20 cellular contexts compared by ENCODE assay signal in the genomic region with DNA sequence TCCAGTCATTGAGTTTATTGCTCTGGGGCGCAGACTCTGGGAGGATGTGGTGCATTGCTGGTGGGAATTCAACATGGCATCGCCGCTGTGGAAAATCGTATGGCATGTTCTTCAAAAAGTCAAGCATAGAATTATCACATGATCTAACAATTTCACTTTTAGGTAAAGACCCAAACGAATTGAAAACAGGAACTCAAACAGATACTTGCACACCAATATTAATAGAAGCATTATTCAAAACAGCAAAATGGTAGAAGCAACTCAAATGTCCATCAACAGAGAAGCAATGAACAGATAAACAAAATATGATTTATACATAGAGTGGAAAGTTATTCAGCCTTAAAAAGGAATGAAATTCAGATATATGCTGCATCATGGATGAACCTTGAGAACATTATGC. TPM values are rescaled to one million over a fixed set of nuclear protein-coding genes. Genes with fewer than 3 reads are reported as not detected.
DNase-seq lines count a peak whose midpoint lies in the region; ATAC-seq, FAIRE-seq and TF ChIP-seq lines count a peak whose summit lies in the region.
"Had no signal": no experiment of that assay in that cellular context is flagged by ENCODE, and none has a peak within 500 bp of the region (broad histone marks: within the 10 kb centered on the region; RNA-seq: fewer than 3 reads in every experiment).

No MANE protein-coding gene starts in this region.

- no peaks in the 10 kb centered on the region for H3K4me1 ChIP-seq in CD8-positive, alpha-beta T cell (ENCODE audit: insufficient read depth, low read length)

- H3K27me3 Mint-ChIP-seq in IgD-negative memory B cell = peaks cover 2% of the 10 kb centered on the region
- H3K27me3 Mint-ChIP-seq in CD8-positive, alpha-beta T cell (ENCODE audit: low read depth) = no peaks in the 10 kb centered on the region

- in situ Hi-C loops in ACHN (cut with HindIII; ENCODE audit: low pct_ligation_motif_present, low pct_unique_long_range_greater_than_20kb, low sequenced_read_pairs) = no loop called here

- peaks cover 0 to 3% (median 1%) of the 10 kb centered on the region in 3 donors for H3K9me3 Mint-ChIP-seq in IgD-negative memory B cell
- no peaks in the 10 kb centered on the region for H3K9me3 Mint-ChIP-seq in CD8-positive, alpha-beta T cell
- H3K9me3 Mint-ChIP-seq: CD4-positive, alpha-beta memory T cell; GM23338 had no signal

- DNase-seq in GM12892 (ENCODE audit: insufficient read length) (no peak), mesenteric fat pad (ENCODE audit: low spot score) (peak; percentile 16), ACHN (no peak), NCI-H1105 (lab: John Stamatoyannopoulos, UW) (no peak)
- DNase-seq in CD8-positive, alpha-beta T cell = no peak
- DNase-seq: Calu3; CD4-positive, alpha-beta memory T cell; DMS79 treated with DMSO at 0.1 percent for 48 hours; GF-D8 had no signal

- H3K36me3 ChIP-seq in CD8-positive, alpha-beta T cell (ENCODE audit: insufficient read depth, low read length) = no peaks in the 10 kb centered on the region

- peak overlapping the region in 2 of 3 donors; percentile 26 to 93 for H3K27ac Mint-ChIP-seq in IgD-negative memory B cell
- no peak overlapping the region for H3K27ac Mint-ChIP-seq in CD8-positive, alpha-beta T cell
- H3K27ac Mint-ChIP-seq: CD4-positive, alpha-beta memory T cell; GM23338 had no signal

- TF ChIP-seq POLR2A in GM12892 (IDR thresholded peaks at IDR 0.05; ENCODE audit: low read depth, low read length) = no peak

- TF ChIP-seq CTCF in CD8-positive, alpha-beta T cell (IDR thresholded peaks at IDR 0.05) = no peak

- FAIRE-seq in GM12892 (lab: Jason Lieb, UNC) = peak; percentile 86
- FAIRE-seq: H54 had no signal

- no peaks in the 10 kb centered on the region for H3K36me3 Mint-ChIP-seq in IgD-negative memory B cell
- no peaks in the 10 kb centered on the region for H3K36me3 Mint-ChIP-seq in CD8-positive, alpha-beta T cell

- no peaks in the 10 kb centered on the region for H3K9me3 ChIP-seq in CD8-positive, alpha-beta T cell (ENCODE audit: low read length)

- POLR2A ChIA-PET in CD8-positive, alpha-beta T cell (lab: Charles Lee) = no interaction called here

- peak overlapping the region; percentile 10; the same call in 1 of the 2 replicates for H3K4me3 ChIP-seq in GM08714 (ENCODE audit: low read length)
- no peak overlapping the region for H3K4me3 ChIP-seq in CD8-positive, alpha-beta T cell (ENCODE audit: low read depth, low read length)
- H3K4me3 ChIP-seq: GM23338 had no signal

- intact Hi-C loops in CD8-positive, alpha-beta T cell (cut with DNase I, micrococcal nuclease) = no loop called here

- ATAC-seq in CD8-positive, alpha-beta T cell = no peak
- ATAC-seq in HG03521 (IDR thresholded peaks at IDR 0.05; ENCODE audit: unreplicated experiment) = no peak
- ATAC-seq: GM23338 had no signal

- peak overlapping the region; percentile 0 to 85 (median 11) for H3K4me3 Mint-ChIP-seq in IgD-negative memory B cell
- no peak overlapping the region for H3K4me3 Mint-ChIP-seq in CD8-positive, alpha-beta T cell
- H3K4me3 Mint-ChIP-seq: CD4-positive, alpha-beta memory T cell; GM23338 had no signal

- H3K27ac ChIP-seq in CD8-positive, alpha-beta T cell (ENCODE audit: low read depth, low read length) = no peak overlapping the region
- H3K27ac ChIP-seq: C4-2B, KMS-11 had no signal

- no peaks in the 10 kb centered on the region for H3K27me3 ChIP-seq in CD8-positive, alpha-beta T cell (ENCODE audit: insufficient read depth, low read length)

- CTCF ChIA-PET in CD8-positive, alpha-beta T cell (lab: Charles Lee) = no interaction called here

- peaks cover 13 to 32% (median 26%) of the 10 kb centered on the region in 3 donors for H3K4me1 Mint-ChIP-seq in IgD-negative memory B cell
- H3K4me1 Mint-ChIP-seq in CD8-positive, alpha-beta T cell (ENCODE audit: low read depth) = peaks cover 3% of the 10 kb centered on the region

RNA-seq across cellular contexts. Expression of a gene that starts 15.9 kb away (rescaled TPM):
- polyA plus RNA-seq in GM12892 (2012; ENCODE audit: missing spikeins) = 81.7 TPM
- 7.7 TPM for polyA plus RNA-seq in IgD-negative memory B cell
- 1.6 TPM for total RNA-seq in mesenteric fat pad
- total RNA-seq in CD8-positive, alpha-beta T cell = under 1 TPM; 0.46 to 0.56 TPM
- total RNA-seq: A172, Calu3, HT-29, LHCN-M2 had no signal
- polyA plus RNA-seq: BJ had no signal

RNA-seq across cellular contexts. Expression of a gene that starts 52.4 kb away (rescaled TPM):
- polyA plus RNA-seq in GM12892 (2012; ENCODE audit: missing spikeins) = 2.0 TPM
- polyA plus RNA-seq in IgD-negative memory B cell = not detected
- total RNA-seq in mesenteric fat pad = not detected
- total RNA-seq in CD8-positive, alpha-beta T cell = not detected
- total RNA-seq: A172; CD4-positive, alpha-beta memory T cell; HT-29; LHCN-M2 had no signal
- polyA plus RNA-seq: BJ had no signal
